ENCODE assay signal across 8 cellular contexts in the genomic region with DNA sequence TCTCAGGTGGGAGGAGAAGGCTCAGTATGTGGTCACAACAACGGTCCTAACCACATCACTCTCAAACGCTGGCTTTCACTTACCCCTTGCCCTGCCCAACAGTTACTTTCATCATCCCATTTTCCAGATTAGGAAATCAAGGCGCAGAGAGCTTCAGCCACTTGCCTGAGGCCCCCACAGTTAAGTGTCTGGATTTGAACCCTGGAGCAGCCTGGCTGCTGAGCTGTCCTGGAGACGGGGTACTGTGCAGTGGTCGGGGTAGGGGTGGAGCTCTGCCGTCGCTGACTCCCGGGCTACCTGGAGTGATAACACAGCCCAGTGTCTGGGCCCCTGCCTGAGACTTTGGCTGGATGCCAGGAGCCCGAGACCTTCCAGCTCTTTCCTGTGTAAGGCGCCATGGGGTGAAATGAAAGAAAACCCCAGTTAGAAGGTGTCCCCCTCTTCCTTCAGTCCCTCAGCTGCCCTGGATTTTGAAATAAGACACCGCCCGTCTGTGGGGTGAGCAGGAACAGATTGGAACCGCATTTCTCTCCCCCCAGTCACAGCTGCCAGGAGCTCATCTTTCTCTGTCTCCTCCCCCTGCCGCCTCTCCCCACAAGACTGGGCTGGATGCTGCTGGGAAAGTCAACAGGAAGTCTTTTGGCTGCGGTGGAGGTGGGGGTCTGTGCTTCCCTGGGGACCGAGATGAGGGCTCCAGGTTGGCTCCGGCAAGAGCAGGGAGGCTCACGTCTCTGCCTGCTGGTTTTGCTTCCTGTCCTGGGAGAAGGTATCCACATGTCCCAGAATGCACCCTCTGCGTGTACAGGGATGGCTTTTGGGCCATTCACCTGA.
DNase-seq lines count a peak whose midpoint lies in the region; ATAC-seq and TF ChIP-seq lines count a peak whose summit lies in the region.

No MANE protein-coding gene starts in this region.

- ATAC-seq in HG03025 (IDR thresholded peaks at IDR 0.05; ENCODE audit: low FRiP score, unreplicated experiment), result no peak

- H3K9ac ChIP-seq in mucosa of stomach (ENCODE audit: low read length), result peak overlapping the region; percentile 25

- H3K9me3 ChIP-seq in mucosa of stomach (ENCODE audit: control insufficient read depth, low read length), result no peaks in the 10 kb centered on the region

- no peaks in the 10 kb centered on the region for H3K36me3 ChIP-seq in mucosa of stomach (ENCODE audit: control insufficient read depth, insufficient read depth, low read length)

- H3K4me3 ChIP-seq in choroid plexus epithelial cell (ENCODE audit: low read depth, low read length) (no peak overlapping the region), mucosa of stomach (ENCODE audit: low read length) (no peak overlapping the region)

- no peak for TF ChIP-seq CTCF in choroid plexus epithelial cell (conservative IDR thresholded peaks at IDR 0.05; ENCODE audit: low read depth, low read length)

- H3K27me3 ChIP-seq in mucosa of stomach (ENCODE audit: control insufficient read depth, insufficient read depth, low read length), result no peaks in the 10 kb centered on the region

- peaks cover 82% of the 10 kb centered on the region for H3K4me1 ChIP-seq in mucosa of stomach (ENCODE audit: control insufficient read depth, insufficient read depth, low read length)

- peak; percentile 86 for DNase-seq in ELR (ENCODE audit: low read depth)
- peak; percentile 89 for DNase-seq in NCI-H1436 treated with DMSO at 0.1 percent for 48 hours (lab: John Stamatoyannopoulos, UW)
- DNase-seq in T-helper 2 cell, result peak in 3 of 5 experiments; percentile 43 to 79 (median 52)
- peak; percentile 94 for DNase-seq in choroid plexus epithelial cell (ENCODE audit: low read depth)
- no peak for DNase-seq in inferior parietal cortex (ENCODE audit: extremely low spot score)
- DNase-seq in hypothalamus (lab: John Stamatoyannopoulos, UW), result no peak

Comparison
In these comparisons a context has a peak if more than half of its experiments do, and no peak if none do; other contexts are left out.
1. DNase-seq: peak in ELR (single experiment), NCI-H1436 treated with DMSO at 0.1 percent for 48 hours (single experiment), T-helper 2 cell (3 of 5) and choroid plexus epithelial cell (single experiment); none in inferior parietal cortex (single experiment) and hypothalamus (0 of 51).